In genomic region chr10:78891741-78892140, GRCh38 we compare ENCODE assay signal across 23 cellular contexts.
"Had no signal": no experiment of that assay in that cellular context is flagged by ENCODE, and none has a peak within 500 bp of the region (broad histone marks: within the 10 kb centered on the region; RNA-seq: fewer than 3 reads in every experiment).

No MANE protein-coding gene starts in this region.

- ATAC-seq: gastroesophageal sphincter; left cardiac atrium; natural killer cell; pancreas; sciatic nerve; stimulated activated naive CD8-positive, alpha-beta T cell treated with anti-CD3 and anti-CD28 coated beads, Interleukin-15, amount 100 ng/mL, for 72 hours had no signal

- H3K27ac ChIP-seq: dorsolateral prefrontal cortex, gastroesophageal sphincter, left ventricle myocardium inferior, pancreas, prostate gland, testis, tibial nerve, upper lobe of right lung, vagina had no signal

- H3K27me3 ChIP-seq: dorsolateral prefrontal cortex, gastroesophageal sphincter, pancreas, testis, tibial nerve, upper lobe of right lung, vagina had no signal

- H3K9me3 Mint-ChIP-seq: immature natural killer cell, natural killer cell had no signal

- H3K36me3 Mint-ChIP-seq: immature natural killer cell; mesothelial cell of epicardium; natural killer cell; stimulated activated naive B cell treated with anti-CD40 and anti-IgM and Interleukin-4, amounts not matched to agents 10 μg/mL and 1 μg/mL and 100 μg/mL, for 72 hours had no signal

- H3K36me3 ChIP-seq: gastroesophageal sphincter, left ventricle myocardium inferior, pancreas, prostate gland, tibial nerve, upper lobe of right lung, vagina had no signal

- H3K4me3 Mint-ChIP-seq: immature natural killer cell; mesothelial cell of epicardium; natural killer cell; neural crest cell; stimulated activated naive B cell treated with anti-CD40 and anti-IgM and Interleukin-4, amounts not matched to agents 10 μg/mL and 1 μg/mL and 100 μg/mL, for 72 hours; stimulated activated naive CD8-positive, alpha-beta T cell treated with anti-CD3 and anti-CD28 coated beads, Interleukin-15, amount 100 ng/mL, for 72 hours had no signal

- H3K4me1 Mint-ChIP-seq: immature natural killer cell, natural killer cell, neural crest cell had no signal

- H3K4me1 ChIP-seq: gastroesophageal sphincter, left ventricle myocardium inferior, pancreas, prostate gland, testis, tibial nerve, upper lobe of right lung, vagina had no signal

- H3K4me3 ChIP-seq: dorsolateral prefrontal cortex, gastroesophageal sphincter, left ventricle myocardium inferior, pancreas, prostate gland, testis, tibial nerve, upper lobe of right lung, vagina had no signal

- H3K27ac Mint-ChIP-seq: immature natural killer cell; mesothelial cell of epicardium; natural killer cell; stimulated activated naive B cell treated with anti-CD40 and anti-IgM and Interleukin-4, amounts not matched to agents 10 μg/mL and 1 μg/mL and 100 μg/mL, for 72 hours had no signal

- H3K27me3 Mint-ChIP-seq: stimulated activated naive CD8-positive, alpha-beta T cell treated with anti-CD3 and anti-CD28 coated beads, Interleukin-15, amount 100 ng/mL, for 72 hours had no signal

- DNase-seq: cortex of kidney; effector CD8-positive, alpha-beta T cell; glutamatergic neuron; immature natural killer cell; kidney; left cardiac atrium; left ventricle myocardium inferior; natural killer cell; nucleus accumbens; pancreas; stimulated activated CD4-positive, alpha-beta T cell treated with anti-CD3 and anti-CD28 coated beads, Interleukin-4, amount 100 ng/mL, for 4 hours; stimulated activated naive B cell treated with anti-CD40 and anti-IgM and Interleukin-4, amounts not matched to agents 10 μg/mL and 1 μg/mL and 100 μg/mL, for 72 hours; stimulated activated naive CD8-positive, alpha-beta T cell treated with anti-CD3 and anti-CD28 coated beads, Interleukin-15, amount 100 ng/mL, for 72 hours; testis; upper lobe of right lung had no signal

- H3K9me3 ChIP-seq: gastroesophageal sphincter, pancreas, prostate gland, testis, tibial nerve, upper lobe of right lung, vagina had no signal
